Comparison of ENCODE assay signal across 8 cellular contexts in genomic region chr10:79195091-79195923, GRCh38.
DNase-seq lines count a peak whose midpoint lies in the region; ATAC-seq and TF ChIP-seq lines count a peak whose summit lies in the region.

No MANE protein-coding gene starts in this region.

- H3K4me1 ChIP-seq in SJSA1 (replicated peaks) (peaks cover 63% of the 10 kb centered on the region), osteoblast (ENCODE audit: insufficient read depth, low read length) (peaks cover 41% of the 10 kb centered on the region)

- no peak overlapping the region for H2AFZ ChIP-seq in osteoblast (ENCODE audit: low read length)

- peaks cover 58% of the 10 kb centered on the region for H4K20me1 ChIP-seq in osteoblast (ENCODE audit: insufficient read depth, low read length)

- DNase-seq in DMS153 (lab: John Stamatoyannopoulos, UW), result peak; percentile 59
- peak; percentile 90 to 94 for DNase-seq in Kasumi-1 (lab: John Stamatoyannopoulos, UW)
- peak; percentile 79 to 87 for DNase-seq in SJSA1 (ENCODE audit: low read depth in 1 of 2, low spot score in 2 of 2)
- DNase-seq in activated gamma-delta T cell treated with anti-CD3 and anti-CD28 coated beads, Interleukin-2, amount 50 U/mL, for 16 hours (ENCODE audit: low read depth), result peak; percentile 65
- DNase-seq in germinal center (ENCODE audit: low spot score), result peak; percentile 80
- DNase-seq in osteoblast (ENCODE audit: insufficient read length, low spot score, missing footprints), result peak; percentile 96

- ATAC-seq in GM21576 (IDR thresholded peaks at IDR 0.05; ENCODE audit: unreplicated experiment), result peak; percentile 81

- H3K36me3 ChIP-seq in SJSA1 (peaks cover 56% of the 10 kb centered on the region), osteoblast (ENCODE audit: insufficient read depth, low read length) (peaks cover 36% of the 10 kb centered on the region)

- H3K4me2 ChIP-seq in osteoblast (ENCODE audit: insufficient read depth, low read length), result no peak overlapping the region

- H3K79me2 ChIP-seq in osteoblast (ENCODE audit: insufficient read depth, low read length), result peaks cover 76% of the 10 kb centered on the region

- TF ChIP-seq CTCF in osteoblast (IDR thresholded peaks at IDR 0.05; ENCODE audit: extremely low read depth, low read depth, low read length), result peak; percentile 81

- no peak overlapping the region for H3K27ac ChIP-seq in SJSA1
- H3K27ac ChIP-seq in osteoblast (ENCODE audit: low read depth, low read length), result no peak overlapping the region
- H3K27ac ChIP-seq in temporal lobe (ENCODE audit: low read depth, low read length), result peak overlapping the region; percentile 5

- H3K9me3 ChIP-seq in SJSA1 (replicated peaks) (no peaks in the 10 kb centered on the region), osteoblast (ENCODE audit: low read depth, low read length) (no peaks in the 10 kb centered on the region)

- H3K4me3 ChIP-seq in SJSA1, result no peak overlapping the region
- no peak overlapping the region for H3K4me3 ChIP-seq in osteoblast (ENCODE audit: insufficient read depth, low read length)

- H3K27me3 ChIP-seq in SJSA1 (replicated peaks) (no peaks in the 10 kb centered on the region), osteoblast (ENCODE audit: insufficient read depth, low read length) (no peaks in the 10 kb centered on the region)
